Comparison of ENCODE assay signal across 8 cellular contexts in genomic region chr11:64165482-64165841, GRCh38. TPM values are rescaled to one million over a fixed set of nuclear protein-coding genes. Genes with fewer than 3 reads are reported as not detected.
DNase-seq lines count a peak whose midpoint lies in the region; ATAC-seq lines count a peak whose summit lies in the region.

No MANE protein-coding gene starts in this region.

- ATAC-seq in Right ventricle myocardium inferior = peak; percentile 14
- peak; percentile 9 for ATAC-seq in effector memory CD8-positive, alpha-beta T cell (replicated peaks)
- ATAC-seq in naive thymus-derived CD8-positive, alpha-beta T cell = peak; percentile 33 to 34
- ATAC-seq in HG02623 (IDR thresholded peaks at IDR 0.05; ENCODE audit: unreplicated experiment) = no peak
- ATAC-seq in HG03025 (IDR thresholded peaks at IDR 0.05; ENCODE audit: low FRiP score, unreplicated experiment) = no peak

- H3K36me3 Mint-ChIP-seq in effector memory CD8-positive, alpha-beta T cell (ENCODE audit: insufficient read depth) = no peaks in the 10 kb centered on the region
- peaks cover 0 to 2% (median 0%) of the 10 kb centered on the region in 3 donors for H3K36me3 Mint-ChIP-seq in naive thymus-derived CD8-positive, alpha-beta T cell

- no peaks in the 10 kb centered on the region for H3K9me3 Mint-ChIP-seq in effector memory CD8-positive, alpha-beta T cell
- H3K9me3 Mint-ChIP-seq in naive thymus-derived CD8-positive, alpha-beta T cell = no peaks in the 10 kb centered on the region

- POLR2A ChIA-PET in naive thymus-derived CD8-positive, alpha-beta T cell (lab: Charles Lee) = interaction anchor here (0.6 to 3.4 kb wide), 6 partner anchors 12 to 1720 kb away, joined by 3 to 28 read pairs (median 4); partner anchors contain the start of gene STIP1

- no peak overlapping the region for H3K27ac Mint-ChIP-seq in effector memory CD8-positive, alpha-beta T cell
- peak overlapping the region in 1 of 10 donors; percentile 59 for H3K27ac Mint-ChIP-seq in naive thymus-derived CD8-positive, alpha-beta T cell

- H3K4me3 Mint-ChIP-seq in effector memory CD8-positive, alpha-beta T cell = peak overlapping the region; percentile 76 to 90
- peak overlapping the region in 9 of 10 donors; percentile 77 to 92 (median 85) for H3K4me3 Mint-ChIP-seq in naive thymus-derived CD8-positive, alpha-beta T cell

- no peaks in the 10 kb centered on the region for H3K27me3 Mint-ChIP-seq in effector memory CD8-positive, alpha-beta T cell
- H3K27me3 Mint-ChIP-seq in naive thymus-derived CD8-positive, alpha-beta T cell = no peaks in the 10 kb centered on the region

- intact Hi-C loops in Right ventricle myocardium inferior (cut with DNase I) (no loop called here), cardiac septum (cut with DNase I) (no loop called here)

- peaks cover 12 to 15% of the 10 kb centered on the region in 2 donors for H3K4me1 Mint-ChIP-seq in effector memory CD8-positive, alpha-beta T cell (ENCODE audit: low read depth in 2 of 2)
- H3K4me1 Mint-ChIP-seq in naive thymus-derived CD8-positive, alpha-beta T cell = peaks cover 6 to 23% (median 16%) of the 10 kb centered on the region in 4 donors

- DNase-seq in Right ventricle myocardium inferior (ENCODE audit: missing footprints) (no peak), cardiac septum (ENCODE audit: low spot score) (no peak), RPMI8226 (peak; percentile 60), dedifferentiated amniotic fluid mesenchymal stem cell (ENCODE audit: extremely low spot score) (no peak)
- no peak for DNase-seq in effector memory CD8-positive, alpha-beta T cell
- peak in 1 of 10 donors; percentile 63 for DNase-seq in naive thymus-derived CD8-positive, alpha-beta T cell

RNA-seq across cellular contexts. Expression of gene MACROD1, which starts 0.5 kb away (rescaled TPM):
- total RNA-seq in Right ventricle myocardium inferior = 119 TPM
- 86.2 TPM for total RNA-seq in cardiac septum
- 10 to 100 TPM; 10.8 to 14.4 TPM for total RNA-seq in naive thymus-derived CD8-positive, alpha-beta T cell
- polyA plus RNA-seq in naive thymus-derived CD8-positive, alpha-beta T cell = 10 to 100 TPM in 2 of 3 donors, 1 to 10 TPM in 1; 7.3 to 14.4 (median 10.7) TPM

RNA-seq across cellular contexts. Expression of gene STIP1, which starts 20.5 kb away (rescaled TPM):
- total RNA-seq in Right ventricle myocardium inferior = 124 TPM
- 86.0 TPM for total RNA-seq in cardiac septum
- 100 to 1,000 TPM; 110 to 114 TPM for total RNA-seq in naive thymus-derived CD8-positive, alpha-beta T cell
- 100 to 1,000 TPM in 1 of 3 donors, 10 to 100 TPM in 2; 59.4 to 132 (median 66.2) TPM for polyA plus RNA-seq in naive thymus-derived CD8-positive, alpha-beta T cell

RNA-seq across cellular contexts. Expression of gene FERMT3, which starts 41.1 kb away (rescaled TPM):
- total RNA-seq in Right ventricle myocardium inferior = 9.6 TPM
- 7.8 TPM for total RNA-seq in cardiac septum
- total RNA-seq in naive thymus-derived CD8-positive, alpha-beta T cell = 100 to 1,000 TPM; 104 to 108 TPM
- 100 to 1,000 TPM; 125 to 149 (median 129) TPM for polyA plus RNA-seq in naive thymus-derived CD8-positive, alpha-beta T cell

Comparison
In these comparisons a context has a peak if more than half of its experiments do, and no peak if none do; other contexts are left out.
1. ATAC-seq: peak in Right ventricle myocardium inferior (single experiment), effector memory CD8-positive, alpha-beta T cell (single experiment) and naive thymus-derived CD8-positive, alpha-beta T cell (2 of 2); none in HG02623 (single experiment) and HG03025 (single experiment).